In genomic region chr9:131271506-131271931, GRCh38 we compare ENCODE assay signal across 1 cellular context.
TF ChIP-seq lines count a peak whose summit lies in the region.

No MANE protein-coding gene starts in this region.

TF ChIP-seq in WTC11, 78 proteins besides CTCF, POLR2A, EP300 and RAD21 (continued from another document):
- TF ChIP-seq, protein P1, sequence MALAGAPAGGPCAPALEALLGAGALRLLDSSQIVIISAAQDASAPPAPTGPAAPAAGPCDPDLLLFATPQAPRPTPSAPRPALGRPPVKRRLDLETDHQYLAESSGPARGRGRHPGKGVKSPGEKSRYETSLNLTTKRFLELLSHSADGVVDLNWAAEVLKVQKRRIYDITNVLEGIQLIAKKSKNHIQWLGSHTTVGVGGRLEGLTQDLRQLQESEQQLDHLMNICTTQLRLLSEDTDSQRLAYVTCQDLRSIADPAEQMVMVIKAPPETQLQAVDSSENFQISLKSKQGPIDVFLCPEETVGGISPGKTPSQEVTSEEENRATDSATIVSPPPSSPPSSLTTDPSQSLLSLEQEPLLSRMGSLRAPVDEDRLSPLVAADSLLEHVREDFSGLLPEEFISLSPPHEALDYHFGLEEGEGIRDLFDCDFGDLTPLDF (CRISPR knock-in tag; IDR thresholded peaks at IDR 0.05) = no peak
- no peak for TF ChIP-seq IRF2 (CRISPR knock-in tag; IDR thresholded peaks at IDR 0.05; ENCODE audit: borderline replicate concordance, low read depth)
- no peak for TF ChIP-seq ATF2 (CRISPR knock-in tag; IDR thresholded peaks at IDR 0.05; ENCODE audit: borderline replicate concordance, low read depth)
- TF ChIP-seq ZNF416 (CRISPR knock-in tag; IDR thresholded peaks at IDR 0.05) = no peak
- TF ChIP-seq GABPB1 (CRISPR knock-in tag; IDR thresholded peaks at IDR 0.05) = no peak
- TF ChIP-seq JUN (CRISPR knock-in tag; IDR thresholded peaks at IDR 0.05) = no peak
- TF ChIP-seq NFATC4 (CRISPR knock-in tag; IDR thresholded peaks at IDR 0.05) = no peak
- no peak for TF ChIP-seq SP1 (CRISPR knock-in tag; conservative IDR thresholded peaks at IDR 0.05)
- TF ChIP-seq ZNF396 (CRISPR knock-in tag; IDR thresholded peaks at IDR 0.05; ENCODE audit: borderline replicate concordance) = no peak
- TF ChIP-seq ZBTB21 (CRISPR knock-in tag; IDR thresholded peaks at IDR 0.05; ENCODE audit: borderline replicate concordance) = no peak
- TF ChIP-seq FOXP4 (CRISPR knock-in tag; IDR thresholded peaks at IDR 0.05) = no peak
